In genomic region chr20:63714858-63715257, GRCh38 we compare ENCODE assay signal across 24 cellular contexts. TPM values are rescaled to one million over a fixed set of nuclear protein-coding genes. Genes with fewer than 3 reads are reported as not detected.
A peak's percentile ranks its signal among the peaks of the same experiment; 100 is the strongest.
DNase-seq lines count a peak whose midpoint lies in the region; ATAC-seq, FAIRE-seq and TF ChIP-seq lines count a peak whose summit lies in the region.
"Had no signal": no experiment of that assay in that cellular context is flagged by ENCODE, and none has a peak within 500 bp of the region (broad histone marks: within the 10 kb centered on the region; RNA-seq: fewer than 3 reads in every experiment).

No MANE protein-coding gene starts in this region.

- in situ Hi-C loops in K562 (cut with MboI), result loop anchor here (5.0 kb wide), 1 partner anchor 57 kb away; no protein-coding TSS in a partner anchor

- H2AFZ ChIP-seq in K562 (ENCODE audit: low read depth, low read length), result no peak overlapping the region
- H2AFZ ChIP-seq: GM23338 had no signal

- POLR2A ChIA-PET in HEK293 (lab: Yijun Ruan, JAX) (interaction anchor here (0.7 kb wide), 1 partner anchor 22 kb away, joined by 6 read pairs; no protein-coding TSS in a partner anchor), K562 (lab: Yijun Ruan, JAX) (interaction anchor here (1.1 kb wide), 1 partner anchor 57 kb away, joined by 3 read pairs; the partner anchor contains the start of gene RTEL1)

- no peak for TF ChIP-seq EP300 in K562 (IDR thresholded peaks at IDR 0.05; ENCODE audit: low read length)

- peaks cover 21% of the 10 kb centered on the region for H3K9me3 Mint-ChIP-seq in activated naive CD8-positive, alpha-beta T cell treated with anti-CD3 and anti-CD28 coated beads for 36 hours
- H3K9me3 Mint-ChIP-seq: GM23338 had no signal

- H3K36me3 ChIP-seq in BLaER1, result peaks cover 99% of the 10 kb centered on the region
- peaks cover 51 to 80% of the 10 kb centered on the region in 2 experiments for H3K36me3 ChIP-seq in HEK293 (ENCODE audit: control insufficient read depth in 2 of 2, insufficient read depth in 1 of 2, low read length in 2 of 2)
- peaks cover 80% of the 10 kb centered on the region for H3K36me3 ChIP-seq in K562 (ENCODE audit: control insufficient read depth, insufficient read depth, low read length)

- H3K27ac ChIP-seq in BLaER1 (no peak overlapping the region), HEK293 (ENCODE audit: extremely low read depth, low read depth, low read length) (no peak overlapping the region), K562 (ENCODE audit: extremely low read depth, low read depth, low read length) (no peak overlapping the region)
- H3K27ac ChIP-seq: A549 had no signal

- TF ChIP-seq CTCF in HEK293 (tag by site-specific recombination; IDR thresholded peaks at IDR 0.05), result no peak
- TF ChIP-seq CTCF in K562 (IDR thresholded peaks at IDR 0.05 in 2 of 3, conservative IDR thresholded peaks at IDR 0.05 in 1 of 3; ENCODE audit: insufficient read depth in 2 of 3, low read depth in 1 of 3, low read length in 3 of 3), result no peak

- no peak overlapping the region for H3K9ac ChIP-seq in BLaER1
- no peak overlapping the region for H3K9ac ChIP-seq in K562 (ENCODE audit: insufficient read depth in 1 of 2, low read depth in 2 of 2, low read length in 2 of 2)

- WGBS in K562 (ENCODE audit: insufficient coverage, low coverage, missing lambda C conversion rate), result over 99% methylated on average over 5 of the region's 5 CpGs

- peak overlapping the region; percentile 30; the same call in 1 of the 2 replicates for H3K4me3 ChIP-seq in BLaER1
- no peak overlapping the region for H3K4me3 ChIP-seq in HEK293 (ENCODE audit: low read depth, low read length)
- no peak overlapping the region for H3K4me3 ChIP-seq in K562
- H3K4me3 ChIP-seq: A549, GM23338 had no signal

- no peak for TF ChIP-seq POLR2A in K562 (conservative IDR thresholded peaks at IDR 0.05)

- peaks cover 81% of the 10 kb centered on the region for H3K36me3 Mint-ChIP-seq in activated naive CD8-positive, alpha-beta T cell treated with anti-CD3 and anti-CD28 coated beads for 36 hours

- H3K9me1 ChIP-seq in K562 (ENCODE audit: control insufficient read depth, insufficient read depth, low read length), result no peaks in the 10 kb centered on the region

- no peaks in the 10 kb centered on the region for H3K27me3 Mint-ChIP-seq in activated naive CD8-positive, alpha-beta T cell treated with anti-CD3 and anti-CD28 coated beads for 36 hours
- H3K27me3 Mint-ChIP-seq: CD4-positive, alpha-beta memory T cell had no signal

- no peak for ATAC-seq in K562
- no peak for ATAC-seq in sciatic nerve
- no peak for ATAC-seq in HG02852 (IDR thresholded peaks at IDR 0.05; ENCODE audit: unreplicated experiment)
- ATAC-seq in esophagus mucosa, result no peak
- ATAC-seq: A549, GM23338, HCT116 had no signal

- peaks cover 45% of the 10 kb centered on the region for H3K79me2 ChIP-seq in K562 (ENCODE audit: control insufficient read depth, insufficient read depth, low read length)

- DNase-seq in K562 (ENCODE audit: extremely low read depth in 1 of 4, low spot score in 3 of 4) (no peak), sciatic nerve (ENCODE audit: low spot score) (peak; percentile 25), NCI-H2081 (lab: John Stamatoyannopoulos, UW) (no peak)
- no peak for DNase-seq in activated naive CD8-positive, alpha-beta T cell treated with anti-CD3 and anti-CD28 coated beads for 36 hours
- DNase-seq: 8988T; ACHN; AML-193; BE2C; C1 segment of cervical spinal cord; Calu3; CD4-positive, alpha-beta memory T cell; COR-L47; DND-41; H9; HFFc6 had no signal

- intact Hi-C loops in K562 (cut with micrococcal nuclease) (no loop called here), sciatic nerve (cut with DNase I) (no loop called here)

- no peak for FAIRE-seq in K562 (lab: Jason Lieb, UNC)
- FAIRE-seq: A549, G401.6, GM19239 had no signal

- H3K27me3 ChIP-seq in BLaER1 (no peaks in the 10 kb centered on the region), K562 (ENCODE audit: control insufficient read depth in 2 of 2, insufficient read depth in 2 of 2, low read length in 2 of 2) (no peaks in the 10 kb centered on the region)
- H3K27me3 ChIP-seq: BE2C had no signal

- no peak overlapping the region for H3K4me3 Mint-ChIP-seq in activated naive CD8-positive, alpha-beta T cell treated with anti-CD3 and anti-CD28 coated beads for 36 hours
- H3K4me3 Mint-ChIP-seq: GM23338, H9, HFFc6 had no signal

- H3K4me1 ChIP-seq in BLaER1 (peaks cover 17% of the 10 kb centered on the region), HEK293 (ENCODE audit: control insufficient read depth, insufficient read depth, low read length) (no peaks in the 10 kb centered on the region), K562 (replicated peaks in 1 of 2; ENCODE audit: control insufficient read depth in 2 of 2, insufficient read depth in 2 of 2, low read length in 2 of 2) (peaks cover 0 to 4% of the 10 kb centered on the region in 2 experiments; a peak in 1 of 5 replicates)
- H3K4me1 ChIP-seq: A549, BE2C had no signal

- H3K27ac Mint-ChIP-seq in activated naive CD8-positive, alpha-beta T cell treated with anti-CD3 and anti-CD28 coated beads for 36 hours, result no peak overlapping the region
- H3K27ac Mint-ChIP-seq: CD4-positive, alpha-beta memory T cell; GM23338; H9; HFFc6 had no signal

- no peak for TF ChIP-seq RAD21 in K562 (CRISPR knock-in tag; conservative IDR thresholded peaks at IDR 0.05 in 1 of 2, IDR thresholded peaks at IDR 0.05 in 1 of 2)

- CTCF ChIA-PET in HEK293 (lab: Yijun Ruan, JAX), result interaction anchor here (0.6 to 1.0 kb wide), 2 partner anchors 177 to 719 kb away, joined by 3 to 4 read pairs; no protein-coding TSS in a partner anchor
- CTCF ChIA-PET in K562 (lab: Yijun Ruan, JAX; ENCODE audit: low intra/inter-chr PET ratio), result no interaction called here

- H3K4me1 Mint-ChIP-seq in activated naive CD8-positive, alpha-beta T cell treated with anti-CD3 and anti-CD28 coated beads for 36 hours, result peaks cover 23% of the 10 kb centered on the region
- H3K4me1 Mint-ChIP-seq: GM23338, H9 had no signal

- H3K9me3 ChIP-seq in BLaER1 (peaks cover 46% of the 10 kb centered on the region), HEK293 (ENCODE audit: control insufficient read depth, insufficient read depth, low read depth, low read length) (no peaks in the 10 kb centered on the region), K562 (replicated peaks; ENCODE audit: control insufficient read depth, insufficient read depth, low read depth, low read length) (peaks cover 22% of the 10 kb centered on the region)
- H3K9me3 ChIP-seq: BE2C had no signal

- H4K20me1 ChIP-seq in BLaER1, result peaks cover 32% of the 10 kb centered on the region
- H4K20me1 ChIP-seq in K562 (replicated peaks; ENCODE audit: control insufficient read depth, insufficient read depth, low read length), result no peaks in the 10 kb centered on the region

- no TSS peak for BruUV-seq in K562 (replicated peaks; lab: Mats Ljungman, UMichigan)

- H3K4me2 ChIP-seq in BLaER1, result no peak overlapping the region
- H3K4me2 ChIP-seq in K562 (ENCODE audit: insufficient read depth, low read length), result no peak overlapping the region
- H3K4me2 ChIP-seq: A549, GM23338 had no signal

RNA-seq across cellular contexts. Expression of gene ZGPAT, which starts 7.0 kb away (rescaled TPM):
- total RNA-seq in K562 (2011; cell fraction: chromatin; rRNA removed; ENCODE audit: low replicate concordance), result 20.3 and 73.7 TPM in 2 replicates
- 43.4 and 48.4 TPM in 2 replicates for total RNA-seq in K562 (2011; cell fraction: nucleolus; rRNA removed)
- total RNA-seq in K562 (2011; cell fraction: nucleoplasm; rRNA removed), result 35.6 and 47.3 TPM in 2 replicates
- 19.4 and 26.6 TPM in 2 replicates for total RNA-seq in K562 (2014; rRNA removed)
- total RNA-seq in K562 (2014; rRNA removed; fragmentation: Illumina TruSeq; extraction: Trizol), result 2.2 and 2.4 TPM in 2 replicates
- 7.9 and 8.4 TPM in 2 replicates for total RNA-seq in K562 (2015; rRNA removed; fragmentation: Illumina TruSeq; extraction: Trizol)
- total RNA-seq in K562 (2021), result 22.5 and 25.4 TPM in 2 replicates
- polyA plus RNA-seq in K562 (2011; rRNA removed), result 7.4 and 10.7 TPM in 2 replicates
- 6.2 and 15.4 TPM in 2 replicates for polyA plus RNA-seq in K562 (2011; cell fraction: cytosol; rRNA removed)
- 40.8 and 67.3 TPM in 2 replicates for polyA plus RNA-seq in K562 (2011; cell fraction: nucleus; rRNA removed)
- 14.8 and 18.0 TPM in 2 replicates for polyA plus RNA-seq in K562 (2012)
- polyA plus RNA-seq in K562 (2014; fragmentation: Illumina TruSeq; extraction: Trizol), result 5.6 and 10.9 TPM in 2 replicates
- polyA plus RNA-seq in K562 (2014; fragmentation: Nextera tagmentation; extraction: Ambion mirVana), result under 1 TPM; 0.14 to 0.21 TPM
- polyA plus RNA-seq in K562 (2014; rRNA removed), result 24.1 and 27.7 TPM in 2 replicates
- 2.7 and 4.6 TPM in 2 replicates for polyA minus RNA-seq in K562 (2011; rRNA and poly(A)+ RNA removed)
- 11.6 and 12.8 TPM in 2 replicates for polyA minus RNA-seq in K562 (2011; cell fraction: cytosol; rRNA and poly(A)+ RNA removed)
- 9.8 and 11.2 TPM in 2 replicates for polyA minus RNA-seq in K562 (2011; cell fraction: nucleus; rRNA and poly(A)+ RNA removed)
- total RNA-seq in sciatic nerve, result 23.8 TPM
- 10 to 100 TPM; 22.0 to 22.1 TPM for total RNA-seq in activated naive CD8-positive, alpha-beta T cell treated with anti-CD3 and anti-CD28 coated beads for 36 hours
- total RNA-seq in esophagus mucosa, result 11.1 TPM

RNA-seq across cellular contexts. Expression of gene ARFRP1, which starts 7.1 kb away (rescaled TPM):
- total RNA-seq in K562 (2011; cell fraction: chromatin; rRNA removed; ENCODE audit: low replicate concordance), result 98.6 and 222 TPM in 2 replicates
- total RNA-seq in K562 (2011; cell fraction: nucleolus; rRNA removed), result 116 and 124 TPM in 2 replicates
- total RNA-seq in K562 (2011; cell fraction: nucleoplasm; rRNA removed), result 75.6 and 81.5 TPM in 2 replicates
- 64.3 and 74.1 TPM in 2 replicates for total RNA-seq in K562 (2014; rRNA removed)
- 16.1 and 19.1 TPM in 2 replicates for total RNA-seq in K562 (2014; rRNA removed; fragmentation: Illumina TruSeq; extraction: Trizol)
- 37.3 and 37.7 TPM in 2 replicates for total RNA-seq in K562 (2015; rRNA removed; fragmentation: Illumina TruSeq; extraction: Trizol)
- 64.0 and 78.9 TPM in 2 replicates for total RNA-seq in K562 (2021)
- polyA plus RNA-seq in K562 (2011; rRNA removed), result 37.5 and 39.5 TPM in 2 replicates
- 52.0 and 57.8 TPM in 2 replicates for polyA plus RNA-seq in K562 (2011; cell fraction: cytosol; rRNA removed)
- 132 and 147 TPM in 2 replicates for polyA plus RNA-seq in K562 (2011; cell fraction: nucleus; rRNA removed)
- polyA plus RNA-seq in K562 (2012), result 44.1 and 48.2 TPM in 2 replicates
- 20.0 and 36.3 TPM in 2 replicates for polyA plus RNA-seq in K562 (2014; fragmentation: Illumina TruSeq; extraction: Trizol)
- 1 to 10 TPM; 2.2 to 6.0 TPM for polyA plus RNA-seq in K562 (2014; fragmentation: Nextera tagmentation; extraction: Ambion mirVana)
- polyA plus RNA-seq in K562 (2014; rRNA removed), result 66.9 and 70.5 TPM in 2 replicates
- 18.4 and 33.9 TPM in 2 replicates for polyA minus RNA-seq in K562 (2011; rRNA and poly(A)+ RNA removed)
- 14.4 and 22.2 TPM in 2 replicates for polyA minus RNA-seq in K562 (2011; cell fraction: cytosol; rRNA and poly(A)+ RNA removed)
- polyA minus RNA-seq in K562 (2011; cell fraction: nucleus; rRNA and poly(A)+ RNA removed), result 46.2 and 62.4 TPM in 2 replicates
- total RNA-seq in sciatic nerve, result 49.1 TPM
- 10 to 100 TPM; 49.5 to 50.1 TPM for total RNA-seq in activated naive CD8-positive, alpha-beta T cell treated with anti-CD3 and anti-CD28 coated beads for 36 hours
- 31.1 TPM for total RNA-seq in esophagus mucosa

RNA-seq across cellular contexts. Expression of gene TNFRSF6B, which starts 18.4 kb away (rescaled TPM):
- total RNA-seq in K562 (2011; cell fraction: chromatin; rRNA removed; ENCODE audit: low replicate concordance), result not detected in 2 replicates
- total RNA-seq in K562 (2011; cell fraction: nucleolus; rRNA removed), result 4.9 and 6.3 TPM in 2 replicates
- total RNA-seq in K562 (2011; cell fraction: nucleoplasm; rRNA removed), result not detected in 2 replicates
- total RNA-seq in K562 (2014; rRNA removed), result 0.32 and 3.8 TPM in 2 replicates
- not detected in 2 replicates for total RNA-seq in K562 (2014; rRNA removed; fragmentation: Illumina TruSeq; extraction: Trizol)
- total RNA-seq in K562 (2015; rRNA removed; fragmentation: Illumina TruSeq; extraction: Trizol), result 0.19 TPM in 1 of 2 replicates, not detected in the other
- total RNA-seq in K562 (2021), result not detected in 2 replicates
- polyA plus RNA-seq in K562 (2011; rRNA removed), result 0.10 and 0.37 TPM in 2 replicates
- 1.1 and 5.8 TPM in 2 replicates for polyA plus RNA-seq in K562 (2011; cell fraction: cytosol; rRNA removed)
- polyA plus RNA-seq in K562 (2011; cell fraction: nucleus; rRNA removed), result 1.4 and 13.8 TPM in 2 replicates
- polyA plus RNA-seq in K562 (2012), result 0.87 and 1.3 TPM in 2 replicates
- not detected in 2 replicates for polyA plus RNA-seq in K562 (2014; fragmentation: Illumina TruSeq; extraction: Trizol)
- polyA plus RNA-seq in K562 (2014; fragmentation: Nextera tagmentation; extraction: Ambion mirVana), result not detected
- polyA plus RNA-seq in K562 (2014; rRNA removed), result 3.2 and 3.5 TPM in 2 replicates
- polyA minus RNA-seq in K562 (2011; rRNA and poly(A)+ RNA removed), result not detected in 2 replicates
- polyA minus RNA-seq in K562 (2011; cell fraction: cytosol; rRNA and poly(A)+ RNA removed), result not detected in 2 replicates
- polyA minus RNA-seq in K562 (2011; cell fraction: nucleus; rRNA and poly(A)+ RNA removed), result 1.2 TPM in 1 of 2 replicates, not detected in the other
- total RNA-seq in sciatic nerve, result 6.1 TPM
- total RNA-seq in activated naive CD8-positive, alpha-beta T cell treated with anti-CD3 and anti-CD28 coated beads for 36 hours, result not detected
- total RNA-seq in esophagus mucosa, result 4.5 TPM
- total RNA-seq: Calu3; CD4-positive, alpha-beta memory T cell; H9 had no signal
- polyA plus RNA-seq: CD4-positive, alpha-beta memory T cell; GM23338 had no signal

RNA-seq across cellular contexts. Expression of gene LIME1, which starts 21.6 kb away (rescaled TPM):
- 6.7 and 27.9 TPM in 2 replicates for total RNA-seq in K562 (2011; cell fraction: chromatin; rRNA removed; ENCODE audit: low replicate concordance)
- 29.6 and 36.2 TPM in 2 replicates for total RNA-seq in K562 (2011; cell fraction: nucleolus; rRNA removed)
- total RNA-seq in K562 (2011; cell fraction: nucleoplasm; rRNA removed), result 12.0 and 12.1 TPM in 2 replicates
- 9.5 and 12.7 TPM in 2 replicates for total RNA-seq in K562 (2014; rRNA removed)
- total RNA-seq in K562 (2014; rRNA removed; fragmentation: Illumina TruSeq; extraction: Trizol), result 0.11 and 0.32 TPM in 2 replicates
- total RNA-seq in K562 (2015; rRNA removed; fragmentation: Illumina TruSeq; extraction: Trizol), result 2.7 and 2.8 TPM in 2 replicates
- 9.3 and 10.2 TPM in 2 replicates for total RNA-seq in K562 (2021)
- 1.5 and 3.9 TPM in 2 replicates for polyA plus RNA-seq in K562 (2011; rRNA removed)
- 4.5 and 15.8 TPM in 2 replicates for polyA plus RNA-seq in K562 (2011; cell fraction: cytosol; rRNA removed)
- 37.1 and 90.0 TPM in 2 replicates for polyA plus RNA-seq in K562 (2011; cell fraction: nucleus; rRNA removed)
- polyA plus RNA-seq in K562 (2012), result 5.5 and 10.7 TPM in 2 replicates
- polyA plus RNA-seq in K562 (2014; fragmentation: Illumina TruSeq; extraction: Trizol), result 0.83 and 2.3 TPM in 2 replicates
- polyA plus RNA-seq in K562 (2014; fragmentation: Nextera tagmentation; extraction: Ambion mirVana), result not detected
- polyA plus RNA-seq in K562 (2014; rRNA removed), result 17.1 and 20.2 TPM in 2 replicates
- 0.06 and 0.25 TPM in 2 replicates for polyA minus RNA-seq in K562 (2011; rRNA and poly(A)+ RNA removed)
- 1.2 and 1.5 TPM in 2 replicates for polyA minus RNA-seq in K562 (2011; cell fraction: cytosol; rRNA and poly(A)+ RNA removed)
- polyA minus RNA-seq in K562 (2011; cell fraction: nucleus; rRNA and poly(A)+ RNA removed), result 4.7 and 7.7 TPM in 2 replicates
- total RNA-seq in sciatic nerve, result 8.1 TPM
- total RNA-seq in activated naive CD8-positive, alpha-beta T cell treated with anti-CD3 and anti-CD28 coated beads for 36 hours, result 10 to 100 TPM in 1 of 2 experiments, 1 to 10 TPM in 1; 9.3 to 12.2 TPM
- 5.1 TPM for total RNA-seq in esophagus mucosa

RNA-seq across cellular contexts. Expression of gene SLC2A4RG, which starts 24.7 kb away (rescaled TPM):
- 22.0 and 60.9 TPM in 2 replicates for total RNA-seq in K562 (2011; cell fraction: chromatin; rRNA removed; ENCODE audit: low replicate concordance)
- 104 and 105 TPM in 2 replicates for total RNA-seq in K562 (2011; cell fraction: nucleolus; rRNA removed)
- total RNA-seq in K562 (2011; cell fraction: nucleoplasm; rRNA removed), result 35.7 and 41.6 TPM in 2 replicates
- total RNA-seq in K562 (2014; rRNA removed) (62.7 and 92.2 TPM in 2 replicates), K562 (2014; rRNA removed; fragmentation: Illumina TruSeq; extraction: Trizol) (8.2 and 8.3 TPM in 2 replicates), K562 (2015; rRNA removed; fragmentation: Illumina TruSeq; extraction: Trizol) (26.5 and 28.3 TPM in 2 replicates), K562 (2021) (97.3 and 104 TPM in 2 replicates), sciatic nerve (73.0 TPM), esophagus mucosa (60.9 TPM)
- polyA plus RNA-seq in K562 (2011; rRNA removed) (29.5 and 48.0 TPM in 2 replicates), K562 (2014; fragmentation: Illumina TruSeq; extraction: Trizol) (10.3 and 24.9 TPM in 2 replicates), K562 (2014; fragmentation: Nextera tagmentation; extraction: Ambion mirVana) (1 to 10 TPM in 1 of 2 experiments, under 1 TPM in 1; 0.34 to 1.1 TPM), K562 (2014; rRNA removed) (62.6 and 84.4 TPM in 2 replicates)
- 27.4 and 73.4 TPM in 2 replicates for polyA plus RNA-seq in K562 (2011; cell fraction: cytosol; rRNA removed)
- 238 and 316 TPM in 2 replicates for polyA plus RNA-seq in K562 (2011; cell fraction: nucleus; rRNA removed)
- polyA plus RNA-seq in K562 (2012), result 65.5 and 70.1 TPM in 2 replicates
- 1.6 and 4.4 TPM in 2 replicates for polyA minus RNA-seq in K562 (2011; rRNA and poly(A)+ RNA removed)
- 14.8 and 20.6 TPM in 2 replicates for polyA minus RNA-seq in K562 (2011; cell fraction: cytosol; rRNA and poly(A)+ RNA removed)
- 47.3 and 53.0 TPM in 2 replicates for polyA minus RNA-seq in K562 (2011; cell fraction: nucleus; rRNA and poly(A)+ RNA removed)
- total RNA-seq in activated naive CD8-positive, alpha-beta T cell treated with anti-CD3 and anti-CD28 coated beads for 36 hours, result 10 to 100 TPM; 25.7 to 29.3 TPM
